ENCODE assay signal across 10 cellular contexts in genomic region chr11:6413791-6414231, GRCh38. TPM values are rescaled to one million over a fixed set of nuclear protein-coding genes. Genes with fewer than 3 reads are reported as not detected.
DNase-seq lines count a peak whose midpoint lies in the region; TF ChIP-seq lines count a peak whose summit lies in the region.
"Had no signal": no experiment of that assay in that cellular context is flagged by ENCODE, and none has a peak within 500 bp of the region (broad histone marks: within the 10 kb centered on the region; RNA-seq: fewer than 3 reads in every experiment).

No MANE protein-coding gene starts in this region.

- H3K9me3 ChIP-seq in AG04450 (ENCODE audit: control insufficient read depth, insufficient read depth, low read length): no peaks in the 10 kb centered on the region
- H3K9me3 ChIP-seq in neural cell (ENCODE audit: low read length): no peaks in the 10 kb centered on the region

- no peak overlapping the region for H3K4me2 ChIP-seq in neural cell (ENCODE audit: low read length)

- CTCF ChIA-PET in AG04450 (lab: Charles Lee): interaction anchor here (1.4 kb wide), 1 partner anchor 51 kb away, joined by 4 read pairs; no protein-coding TSS in a partner anchor

- POLR2A ChIA-PET in AG04450 (lab: Yijun Ruan, JAX): interaction anchor here (1.1 kb wide), 1 partner anchor 13 kb away, joined by 4 read pairs; no protein-coding TSS in a partner anchor

- DNase-seq in AG04450 (ENCODE audit: low read depth, low spot score) (no peak), T-helper 9 cell (peak; percentile 37), dermis blood vessel endothelial cell (no peak), NCI-H446 treated with DMSO at 0.1 percent for 48 hours (lab: John Stamatoyannopoulos, UW) (no peak), OCI-M1 (lab: John Stamatoyannopoulos, UW) (no peak), hippocampal formation (lab: John Stamatoyannopoulos, UW) (no peak)
- DNase-seq in activated T-helper 2 cell treated with anti-CD3 and anti-CD28 coated beads, Interferon-gamma antibody, Interleukin-2, Interleukin-4, amounts not matched to agents 10 μg/mL and 5 μg/mL and 100 μg/mL, durations not matched to agents 14 hours and 24 hours and 36 hours (ENCODE audit: low spot score): peak; percentile 41
- DNase-seq: HFFc6 had no signal

- TF ChIP-seq CTCF in AG04450 (IDR thresholded peaks at IDR 0.05; ENCODE audit: low read depth, low read length) (no peak), neural cell (IDR thresholded peaks at IDR 0.05; ENCODE audit: poor library complexity, severe bottlenecking) (no peak)

- no peaks in the 10 kb centered on the region for H3F3A ChIP-seq in neural cell (ENCODE audit: insufficient read depth, low read length, poor library complexity, severe bottlenecking)

- H3K79me2 ChIP-seq in neural cell (replicated peaks; ENCODE audit: insufficient read depth, low read length): peaks cover 68% of the 10 kb centered on the region

- H3K27ac ChIP-seq in AG04450 (ENCODE audit: low read depth, low read length) (peak overlapping the region; percentile 21), neural cell (ENCODE audit: low read length) (no peak overlapping the region)

- TF ChIP-seq EP300 in neural cell (conservative IDR thresholded peaks at IDR 0.05; ENCODE audit: poor library complexity, severe bottlenecking): no peak

- H3K4me3 ChIP-seq in AG04450 (ENCODE audit: low read depth, low read length) (no peak overlapping the region), neural cell (ENCODE audit: low read length) (peak overlapping the region; percentile 23)

- H3K27me3 Mint-ChIP-seq in activated T-helper 2 cell treated with anti-CD3 and anti-CD28 coated beads, Interferon-gamma antibody, Interleukin-2, Interleukin-4, amounts not matched to agents 10 μg/mL and 5 μg/mL and 100 μg/mL, durations not matched to agents 14 hours and 24 hours and 36 hours (ENCODE audit: low read depth): no peaks in the 10 kb centered on the region

- TF ChIP-seq RAD21 in neural cell (conservative IDR thresholded peaks at IDR 0.05): no peak

- no peak overlapping the region for H3K27ac Mint-ChIP-seq in activated T-helper 2 cell treated with anti-CD3 and anti-CD28 coated beads, Interferon-gamma antibody, Interleukin-2, Interleukin-4, amounts not matched to agents 10 μg/mL and 5 μg/mL and 100 μg/mL, durations not matched to agents 14 hours and 24 hours and 36 hours
- H3K27ac Mint-ChIP-seq: HFFc6, nephron had no signal

- no peaks in the 10 kb centered on the region for H3K9me2 ChIP-seq in neural cell (ENCODE audit: insufficient read depth, low read length)

- peaks cover 4% of the 10 kb centered on the region for H3K4me1 Mint-ChIP-seq in activated T-helper 2 cell treated with anti-CD3 and anti-CD28 coated beads, Interferon-gamma antibody, Interleukin-2, Interleukin-4, amounts not matched to agents 10 μg/mL and 5 μg/mL and 100 μg/mL, durations not matched to agents 14 hours and 24 hours and 36 hours (ENCODE audit: low read depth)
- H3K4me1 Mint-ChIP-seq: nephron had no signal

- intact Hi-C loops in activated T-helper 2 cell treated with anti-CD3 and anti-CD28 coated beads, Interferon-gamma antibody, Interleukin-2, Interleukin-4, amounts not matched to agents 10 μg/mL and 5 μg/mL and 100 μg/mL, durations not matched to agents 14 hours and 24 hours and 36 hours (cut with micrococcal nuclease): loop anchor here (10.0 kb wide), 2 partner anchors 201 to 271 kb away; partner anchors contain the start of genes MRPL17, TAF10 and TPP1

- H2AFZ ChIP-seq in neural cell (ENCODE audit: low read depth, low read length): no peak overlapping the region

- H3K27me3 ChIP-seq in AG04450 (ENCODE audit: control insufficient read depth, insufficient read depth, low read length) (no peaks in the 10 kb centered on the region), neural cell (ENCODE audit: insufficient read depth, low read depth, low read length) (no peaks in the 10 kb centered on the region)

- H3K4me3 Mint-ChIP-seq in activated T-helper 2 cell treated with anti-CD3 and anti-CD28 coated beads, Interferon-gamma antibody, Interleukin-2, Interleukin-4, amounts not matched to agents 10 μg/mL and 5 μg/mL and 100 μg/mL, durations not matched to agents 14 hours and 24 hours and 36 hours (ENCODE audit: low read depth): no peak overlapping the region
- H3K4me3 Mint-ChIP-seq: HFFc6, nephron had no signal

- H3K9ac ChIP-seq in neural cell (ENCODE audit: low read length): no peak overlapping the region

- no peaks in the 10 kb centered on the region for H4K20me1 ChIP-seq in neural cell (ENCODE audit: insufficient read depth)

- peaks cover 7% of the 10 kb centered on the region for H3K36me3 ChIP-seq in neural cell (ENCODE audit: insufficient read depth, low read length)

- H3K36me3 Mint-ChIP-seq in activated T-helper 2 cell treated with anti-CD3 and anti-CD28 coated beads, Interferon-gamma antibody, Interleukin-2, Interleukin-4, amounts not matched to agents 10 μg/mL and 5 μg/mL and 100 μg/mL, durations not matched to agents 14 hours and 24 hours and 36 hours (ENCODE audit: low read depth): peaks cover 20% of the 10 kb centered on the region

- no peaks in the 10 kb centered on the region for H3K9me3 Mint-ChIP-seq in activated T-helper 2 cell treated with anti-CD3 and anti-CD28 coated beads, Interferon-gamma antibody, Interleukin-2, Interleukin-4, amounts not matched to agents 10 μg/mL and 5 μg/mL and 100 μg/mL, durations not matched to agents 14 hours and 24 hours and 36 hours
- H3K9me3 Mint-ChIP-seq: HFFc6, nephron had no signal

TF ChIP-seq in neural cell, 6 proteins besides CTCF, POLR2A, EP300 and RAD21:
- TF ChIP-seq, protein P1, sequence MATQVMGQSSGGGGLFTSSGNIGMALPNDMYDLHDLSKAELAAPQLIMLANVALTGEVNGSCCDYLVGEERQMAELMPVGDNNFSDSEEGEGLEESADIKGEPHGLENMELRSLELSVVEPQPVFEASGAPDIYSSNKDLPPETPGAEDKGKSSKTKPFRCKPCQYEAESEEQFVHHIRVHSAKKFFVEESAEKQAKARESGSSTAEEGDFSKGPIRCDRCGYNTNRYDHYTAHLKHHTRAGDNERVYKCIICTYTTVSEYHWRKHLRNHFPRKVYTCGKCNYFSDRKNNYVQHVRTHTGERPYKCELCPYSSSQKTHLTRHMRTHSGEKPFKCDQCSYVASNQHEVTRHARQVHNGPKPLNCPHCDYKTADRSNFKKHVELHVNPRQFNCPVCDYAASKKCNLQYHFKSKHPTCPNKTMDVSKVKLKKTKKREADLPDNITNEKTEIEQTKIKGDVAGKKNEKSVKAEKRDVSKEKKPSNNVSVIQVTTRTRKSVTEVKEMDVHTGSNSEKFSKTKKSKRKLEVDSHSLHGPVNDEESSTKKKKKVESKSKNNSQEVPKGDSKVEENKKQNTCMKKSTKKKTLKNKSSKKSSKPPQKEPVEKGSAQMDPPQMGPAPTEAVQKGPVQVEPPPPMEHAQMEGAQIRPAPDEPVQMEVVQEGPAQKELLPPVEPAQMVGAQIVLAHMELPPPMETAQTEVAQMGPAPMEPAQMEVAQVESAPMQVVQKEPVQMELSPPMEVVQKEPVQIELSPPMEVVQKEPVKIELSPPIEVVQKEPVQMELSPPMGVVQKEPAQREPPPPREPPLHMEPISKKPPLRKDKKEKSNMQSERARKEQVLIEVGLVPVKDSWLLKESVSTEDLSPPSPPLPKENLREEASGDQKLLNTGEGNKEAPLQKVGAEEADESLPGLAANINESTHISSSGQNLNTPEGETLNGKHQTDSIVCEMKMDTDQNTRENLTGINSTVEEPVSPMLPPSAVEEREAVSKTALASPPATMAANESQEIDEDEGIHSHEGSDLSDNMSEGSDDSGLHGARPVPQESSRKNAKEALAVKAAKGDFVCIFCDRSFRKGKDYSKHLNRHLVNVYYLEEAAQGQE (IDR thresholded peaks at IDR 0.05; ENCODE audit: borderline replicate concordance): no peak
- TF ChIP-seq EZH2 (IDR thresholded peaks at IDR 0.05; ENCODE audit: borderline replicate concordance, insufficient read depth, low read length, poor library complexity, severe bottlenecking) (no peak), POLR2AphosphoS5 (IDR thresholded peaks at IDR 0.05) (no peak), TAF1 (IDR thresholded peaks at IDR 0.05; ENCODE audit: low read depth) (no peak), MXI1 (conservative IDR thresholded peaks at IDR 0.05; ENCODE audit: poor library complexity, severe bottlenecking) (no peak), SMC3 (conservative IDR thresholded peaks at IDR 0.05; ENCODE audit: poor library complexity) (no peak)

RNA-seq across cellular contexts. Expression of gene APBB1, which starts 5.1 kb away (rescaled TPM):
- polyA plus RNA-seq in AG04450 (2011; rRNA removed) (42.2 and 54.5 TPM in 2 replicates), neural cell (283 and 323 TPM in 2 replicates)
- 64.5 and 84.0 TPM in 2 replicates for polyA minus RNA-seq in AG04450 (2011; rRNA and poly(A)+ RNA removed)
- 31.0 and 33.0 TPM in 2 replicates for total RNA-seq in activated T-helper 2 cell treated with anti-CD3 and anti-CD28 coated beads, Interferon-gamma antibody, Interleukin-2, Interleukin-4, amounts not matched to agents 10 μg/mL and 5 μg/mL and 100 μg/mL, durations not matched to agents 14 hours and 24 hours and 36 hours
- polyA minus RNA-seq in neural cell: 257 and 277 TPM in 2 replicates
- 43.9 and 52.9 TPM in 2 replicates for total RNA-seq in dermis blood vessel endothelial cell

RNA-seq across cellular contexts. Expression of gene SMPD1, which starts 23.5 kb away (rescaled TPM):
- polyA plus RNA-seq in AG04450 (2011; rRNA removed) (68.0 and 83.7 TPM in 2 replicates), neural cell (30.0 and 37.4 TPM in 2 replicates)
- polyA minus RNA-seq in AG04450 (2011; rRNA and poly(A)+ RNA removed): 54.5 and 73.1 TPM in 2 replicates
- 15.4 and 16.0 TPM in 2 replicates for total RNA-seq in activated T-helper 2 cell treated with anti-CD3 and anti-CD28 coated beads, Interferon-gamma antibody, Interleukin-2, Interleukin-4, amounts not matched to agents 10 μg/mL and 5 μg/mL and 100 μg/mL, durations not matched to agents 14 hours and 24 hours and 36 hours
- 16.1 and 18.3 TPM in 2 replicates for polyA minus RNA-seq in neural cell
- total RNA-seq in dermis blood vessel endothelial cell: 25.2 and 27.6 TPM in 2 replicates

RNA-seq across cellular contexts. Expression of gene HPX, which starts 27.0 kb away (rescaled TPM):
- 0.32 and 0.67 TPM in 2 replicates for polyA plus RNA-seq in AG04450 (2011; rRNA removed)
- polyA minus RNA-seq in AG04450 (2011; rRNA and poly(A)+ RNA removed): 1.0 and 2.1 TPM in 2 replicates
- 0.46 and 0.50 TPM in 2 replicates for total RNA-seq in activated T-helper 2 cell treated with anti-CD3 and anti-CD28 coated beads, Interferon-gamma antibody, Interleukin-2, Interleukin-4, amounts not matched to agents 10 μg/mL and 5 μg/mL and 100 μg/mL, durations not matched to agents 14 hours and 24 hours and 36 hours
- polyA plus RNA-seq in neural cell: 11.1 and 17.3 TPM in 2 replicates
- 7.5 and 8.1 TPM in 2 replicates for polyA minus RNA-seq in neural cell
- total RNA-seq in dermis blood vessel endothelial cell: 0.19 and 0.51 TPM in 2 replicates

RNA-seq across cellular contexts. Expression of gene TRIM3, which starts 59.9 kb away (rescaled TPM):
- polyA plus RNA-seq in AG04450 (2011; rRNA removed): 10.5 and 11.7 TPM in 2 replicates
- polyA minus RNA-seq in AG04450 (2011; rRNA and poly(A)+ RNA removed): 10.9 and 15.3 TPM in 2 replicates
- total RNA-seq in activated T-helper 2 cell treated with anti-CD3 and anti-CD28 coated beads, Interferon-gamma antibody, Interleukin-2, Interleukin-4, amounts not matched to agents 10 μg/mL and 5 μg/mL and 100 μg/mL, durations not matched to agents 14 hours and 24 hours and 36 hours: 3.6 and 6.8 TPM in 2 replicates
- 81.7 and 120 TPM in 2 replicates for polyA plus RNA-seq in neural cell
- polyA minus RNA-seq in neural cell: 71.5 and 73.3 TPM in 2 replicates
- 18.4 and 19.8 TPM in 2 replicates for total RNA-seq in dermis blood vessel endothelial cell

Comparison
In these comparisons a context has a peak if more than half of its experiments do, and no peak if none do; other contexts are left out.
1. DNase-seq: peak in T-helper 9 cell (single experiment) and activated T-helper 2 cell treated with anti-CD3 and anti-CD28 coated beads, Interferon-gamma antibody, Interleukin-2, Interleukin-4, amounts not matched to agents 10 μg/mL and 5 μg/mL and 100 μg/mL, durations not matched to agents 14 hours and 24 hours and 36 hours (single experiment); none in AG04450 (single experiment), dermis blood vessel endothelial cell (single experiment), NCI-H446 treated with DMSO at 0.1 percent for 48 hours (single experiment), OCI-M1 (single experiment) and hippocampal formation (0 of 2).